In genomic region chr20:5797843-5798462, GRCh38 we compare ENCODE assay signal across 9 cellular contexts.
DNase-seq lines count a peak whose midpoint lies in the region; ATAC-seq lines count a peak whose summit lies in the region.
"Had no signal": no experiment of that assay in that cellular context is flagged by ENCODE, and none has a peak within 500 bp of the region (broad histone marks: within the 10 kb centered on the region; RNA-seq: fewer than 3 reads in every experiment).

No MANE protein-coding gene starts in this region.

- ATAC-seq in GM18508 (IDR thresholded peaks at IDR 0.05; ENCODE audit: insufficient read depth, unreplicated experiment) (peak; percentile 83), GM21515 (IDR thresholded peaks at IDR 0.05; ENCODE audit: unreplicated experiment) (peak; percentile 98), HG03457 (IDR thresholded peaks at IDR 0.05; ENCODE audit: unreplicated experiment) (peak; percentile 90)

- DNase-seq in foreskin melanocyte (peak; percentile 33), HUDEP-2 (lab: John Stamatoyannopoulos, UW; ENCODE audit: unreplicated experiment in 76 of 76) (no peak), globus pallidus (ENCODE audit: low spot score) (no peak), EL (no peak)
- DNase-seq in stimulated activated CD4-positive, alpha-beta T cell treated with anti-CD3 and anti-CD28 coated beads, Interleukin-2, amount 100 ng/mL, for 48 hours, result no peak
- DNase-seq: NCI-H2171 treated with DMSO at 0.1 percent for 48 hours had no signal
